In genomic region chr13:25380741-25381324, GRCh38 we compare ENCODE assay signal across 8 cellular contexts. TPM values are rescaled to one million over a fixed set of nuclear protein-coding genes. Genes with fewer than 3 reads are reported as not detected.
"Had no signal": no experiment of that assay in that cellular context is flagged by ENCODE, and none has a peak within 500 bp of the region (broad histone marks: within the 10 kb centered on the region; RNA-seq: fewer than 3 reads in every experiment).

No MANE protein-coding gene starts in this region.

- H3K27ac Mint-ChIP-seq: IgD-negative memory B cell had no signal

- H2AFZ ChIP-seq: GM23248 had no signal

- H3K4me3 Mint-ChIP-seq: IgD-negative memory B cell had no signal

- H3K4me3 ChIP-seq: GM23248 had no signal

- H3K9ac ChIP-seq: GM23248 had no signal

- FAIRE-seq: HepG2 had no signal

- H3K27ac ChIP-seq: GM23248, HL-60 had no signal

- DNase-seq: GM23248, GOT3, H7, HCEC 1CT, KG1 had no signal

- ATAC-seq: HepG2 had no signal

RNA-seq across cellular contexts. Expression of gene ATP8A2, which starts 9.1 kb away (rescaled TPM):
- polyA plus RNA-seq: HepG2 had no signal
